Comparison of ENCODE assay signal across 1 cellular context in genomic region chr17:40912506-40913220, GRCh38.
TF ChIP-seq lines count a peak whose summit lies in the region.

No MANE protein-coding gene starts in this region.

TF ChIP-seq in H1, 55 proteins besides CTCF, POLR2A, EP300 and RAD21:
- TF ChIP-seq, protein P1, sequence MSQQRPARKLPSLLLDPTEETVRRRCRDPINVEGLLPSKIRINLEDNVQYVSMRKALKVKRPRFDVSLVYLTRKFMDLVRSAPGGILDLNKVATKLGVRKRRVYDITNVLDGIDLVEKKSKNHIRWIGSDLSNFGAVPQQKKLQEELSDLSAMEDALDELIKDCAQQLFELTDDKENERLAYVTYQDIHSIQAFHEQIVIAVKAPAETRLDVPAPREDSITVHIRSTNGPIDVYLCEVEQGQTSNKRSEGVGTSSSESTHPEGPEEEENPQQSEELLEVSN (IDR thresholded peaks at IDR 0.05), result no peak
- TF ChIP-seq ASH2L (IDR thresholded peaks at IDR 0.05; ENCODE audit: low read length) (no peak), HDAC6 (IDR thresholded peaks at IDR 0.05; ENCODE audit: low read depth, low read length) (no peak), BRCA1 (IDR thresholded peaks at IDR 0.05; ENCODE audit: low read depth, low read length) (no peak), TAF1 (IDR thresholded peaks at IDR 0.05; ENCODE audit: low read depth, low read length) (no peak), EGR1 (IDR thresholded peaks at IDR 0.05; ENCODE audit: borderline replicate concordance, low read depth, low read length) (no peak), POLR2AphosphoS5 (IDR thresholded peaks at IDR 0.05; ENCODE audit: low read depth, low read length) (no peak), SP4 (IDR thresholded peaks at IDR 0.05; ENCODE audit: low read length) (no peak), BCL11A (IDR thresholded peaks at IDR 0.05; ENCODE audit: low read depth in 2 of 2, low read length in 2 of 2) (no peak), CBX5 (IDR thresholded peaks at IDR 0.05; ENCODE audit: low read depth, low read length) (no peak), MAFK (IDR thresholded peaks at IDR 0.05; ENCODE audit: low read depth, low read length) (no peak), NANOG (IDR thresholded peaks at IDR 0.05; ENCODE audit: insufficient read depth, low read depth, low read length, poor library complexity, severe bottlenecking) (no peak)
- TF ChIP-seq, protein P2, sequence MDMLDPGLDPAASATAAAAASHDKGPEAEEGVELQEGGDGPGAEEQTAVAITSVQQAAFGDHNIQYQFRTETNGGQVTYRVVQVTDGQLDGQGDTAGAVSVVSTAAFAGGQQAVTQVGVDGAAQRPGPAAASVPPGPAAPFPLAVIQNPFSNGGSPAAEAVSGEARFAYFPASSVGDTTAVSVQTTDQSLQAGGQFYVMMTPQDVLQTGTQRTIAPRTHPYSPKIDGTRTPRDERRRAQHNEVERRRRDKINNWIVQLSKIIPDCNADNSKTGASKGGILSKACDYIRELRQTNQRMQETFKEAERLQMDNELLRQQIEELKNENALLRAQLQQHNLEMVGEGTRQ (IDR thresholded peaks at IDR 0.05; ENCODE audit: low read length), result no peak
- TF ChIP-seq, protein P3, sequence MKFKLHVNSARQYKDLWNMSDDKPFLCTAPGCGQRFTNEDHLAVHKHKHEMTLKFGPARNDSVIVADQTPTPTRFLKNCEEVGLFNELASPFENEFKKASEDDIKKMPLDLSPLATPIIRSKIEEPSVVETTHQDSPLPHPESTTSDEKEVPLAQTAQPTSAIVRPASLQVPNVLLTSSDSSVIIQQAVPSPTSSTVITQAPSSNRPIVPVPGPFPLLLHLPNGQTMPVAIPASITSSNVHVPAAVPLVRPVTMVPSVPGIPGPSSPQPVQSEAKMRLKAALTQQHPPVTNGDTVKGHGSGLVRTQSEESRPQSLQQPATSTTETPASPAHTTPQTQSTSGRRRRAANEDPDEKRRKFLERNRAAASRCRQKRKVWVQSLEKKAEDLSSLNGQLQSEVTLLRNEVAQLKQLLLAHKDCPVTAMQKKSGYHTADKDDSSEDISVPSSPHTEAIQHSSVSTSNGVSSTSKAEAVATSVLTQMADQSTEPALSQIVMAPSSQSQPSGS (IDR thresholded peaks at IDR 0.05; ENCODE audit: low read length), result no peak
